13 cellular contexts compared by ENCODE assay signal in genomic region chr1:173332026-173332425, GRCh38.
DNase-seq lines count a peak whose midpoint lies in the region; TF ChIP-seq lines count a peak whose summit lies in the region.
"Had no signal": no experiment of that assay in that cellular context is flagged by ENCODE, and none has a peak within 500 bp of the region (broad histone marks: within the 10 kb centered on the region; RNA-seq: fewer than 3 reads in every experiment).

No MANE protein-coding gene starts in this region.

- H4K20me1 ChIP-seq in OCI-LY7 (ENCODE audit: insufficient read depth, low read length): no peaks in the 10 kb centered on the region
- no peaks in the 10 kb centered on the region for H4K20me1 ChIP-seq in fibroblast of lung (ENCODE audit: control insufficient read depth, extremely low read depth, insufficient read depth, low read length)
- no peaks in the 10 kb centered on the region for H4K20me1 ChIP-seq in mammary epithelial cell (ENCODE audit: insufficient read depth, low read length)

- no peaks in the 10 kb centered on the region for H3K36me3 Mint-ChIP-seq in activated CD4-positive, alpha-beta T cell treated with anti-CD3 and anti-CD28 coated beads, Interleukin-2, amount 10 ng/mL, durations not matched to agents 24 days and 14 days (ENCODE audit: low read depth)

- peak overlapping the region; percentile 22 for H3K27ac ChIP-seq in OCI-LY7 (ENCODE audit: low read depth, low read length, poor library complexity, severe bottlenecking)
- H3K27ac ChIP-seq in fibroblast of lung (ENCODE audit: insufficient read depth, low read length): no peak overlapping the region
- peak overlapping the region; percentile 42 for H3K27ac ChIP-seq in rectal smooth muscle tissue (ENCODE audit: low read depth, low read length)
- H3K27ac ChIP-seq in mammary epithelial cell (ENCODE audit: insufficient read depth, low read depth, low read length): no peak overlapping the region
- H3K27ac ChIP-seq: uterus had no signal

- H2AFZ ChIP-seq in OCI-LY7 (ENCODE audit: low read length): peak overlapping the region; percentile 93; the same call in 1 of the 2 replicates
- peak overlapping the region; percentile 43 for H2AFZ ChIP-seq in fibroblast of lung (ENCODE audit: low read length)
- H2AFZ ChIP-seq in mammary epithelial cell (ENCODE audit: low read depth, low read length): no peak overlapping the region

- POLR2A ChIA-PET in OCI-LY7 (lab: Charles Lee): interaction anchor here (0.7 kb wide), 2 partner anchors 56 to 117 kb away, joined by 3 to 4 read pairs; no protein-coding TSS in a partner anchor

- H3K9me2 ChIP-seq in OCI-LY7 (ENCODE audit: insufficient read depth, low read length): no peaks in the 10 kb centered on the region

- H3K4me3 Mint-ChIP-seq in activated CD4-positive, alpha-beta T cell treated with anti-CD3 and anti-CD28 coated beads, Interleukin-2, amount 10 ng/mL, durations not matched to agents 24 days and 14 days: no peak overlapping the region
- H3K4me3 Mint-ChIP-seq: activated CD4-positive, alpha-beta T cell treated with anti-CD3 and anti-CD28 coated beads for 36 hours had no signal

- no peaks in the 10 kb centered on the region for H3K27me3 Mint-ChIP-seq in activated CD4-positive, alpha-beta T cell treated with anti-CD3 and anti-CD28 coated beads, Interleukin-2, amount 10 ng/mL, durations not matched to agents 24 days and 14 days
- H3K27me3 Mint-ChIP-seq: activated CD4-positive, alpha-beta T cell treated with anti-CD3 and anti-CD28 coated beads for 36 hours had no signal

- in situ Hi-C loops in mammary epithelial cell (cut with MboI; ENCODE audit: low sequenced_read_pairs in 2 of 2): no loop called here

- H3K4me1 Mint-ChIP-seq in activated CD4-positive, alpha-beta T cell treated with anti-CD3 and anti-CD28 coated beads, Interleukin-2, amount 10 ng/mL, durations not matched to agents 24 days and 14 days: peaks cover 19% of the 10 kb centered on the region

- WGBS in mammary epithelial cell (ENCODE audit: low coverage, missing lambda C conversion rate): 94% methylated on average over 2 of the region's 2 CpGs

- H3K4me2 ChIP-seq in OCI-LY7 (ENCODE audit: low read length) (0 out of 2 replicates have a peak overlapping the region, but pooled peaks have one; percentile 46), fibroblast of lung (ENCODE audit: extremely low read depth, insufficient read depth, low read length) (no peak overlapping the region), mammary epithelial cell (ENCODE audit: insufficient read depth, low read depth, low read length) (no peak overlapping the region)

- H3K4me3 ChIP-seq in OCI-LY7 (ENCODE audit: low read depth, low read length, poor library complexity, severe bottlenecking) (no peak overlapping the region), fibroblast of lung (replicated peaks in 1 of 4; ENCODE audit: control extremely low read depth in 1 of 4, insufficient read depth in 1 of 4, low read depth in 3 of 4, low read length in 4 of 4) (no peak overlapping the region), rectal smooth muscle tissue (ENCODE audit: low read length) (no peak overlapping the region), mammary epithelial cell (replicated peaks in 1 of 3; ENCODE audit: insufficient read depth in 1 of 3, low read depth in 2 of 3, low read length in 3 of 3) (no peak overlapping the region)
- H3K4me3 ChIP-seq: uterus had no signal

- no peaks in the 10 kb centered on the region for H3K36me3 ChIP-seq in OCI-LY7 (ENCODE audit: insufficient read depth, low read length)
- no peaks in the 10 kb centered on the region for H3K36me3 ChIP-seq in fibroblast of lung (ENCODE audit: control insufficient read depth, insufficient read depth, low read length)
- H3K36me3 ChIP-seq in rectal smooth muscle tissue (ENCODE audit: control insufficient read depth, insufficient read depth, low read length): no peaks in the 10 kb centered on the region
- no peaks in the 10 kb centered on the region for H3K36me3 ChIP-seq in mammary epithelial cell (ENCODE audit: insufficient read depth, low read length)
- H3K36me3 ChIP-seq: uterus had no signal

- H3K27me3 ChIP-seq in fibroblast of lung (ENCODE audit: control insufficient read depth, insufficient read depth, low read length) (no peaks in the 10 kb centered on the region), rectal smooth muscle tissue (ENCODE audit: control insufficient read depth, insufficient read depth, low read length) (no peaks in the 10 kb centered on the region), mammary epithelial cell (ENCODE audit: insufficient read depth, low read length) (no peaks in the 10 kb centered on the region)
- H3K27me3 ChIP-seq: uterus had no signal

- no TSS peak for BruUV-seq in OCI-LY7 (replicated peaks; lab: Mats Ljungman, UMichigan)
- no TSS peak for BruUV-seq in mammary epithelial cell (replicated peaks; lab: Mats Ljungman, UMichigan)

- dilution Hi-C loops in mammary epithelial cell (cut with HindIII; ENCODE audit: low sequenced_read_pairs): no loop called here

- TF ChIP-seq CTCF in OCI-LY7 (conservative IDR thresholded peaks at IDR 0.05; ENCODE audit: low read length) (no peak), fibroblast of lung (conservative IDR thresholded peaks at IDR 0.05 in 1 of 2, IDR thresholded peaks at IDR 0.05 in 1 of 2; ENCODE audit: low read depth in 1 of 2, low read length in 2 of 2) (no peak), mammary epithelial cell (conservative IDR thresholded peaks at IDR 0.05 in 1 of 2, IDR thresholded peaks at IDR 0.05 in 1 of 2; ENCODE audit: extremely low read depth in 1 of 2, insufficient read depth in 1 of 2, low read depth in 1 of 2, low read length in 2 of 2) (no peak)

- peak; percentile 70 for DNase-seq in Daoy (ENCODE audit: low read depth)
- no peak for DNase-seq in OCI-LY7 (ENCODE audit: low spot score)
- DNase-seq in fibroblast of lung (ENCODE audit: low read depth in 2 of 2): peak; percentile 73 to 85
- no peak for DNase-seq in DMS 273 treated with DMSO at 0.1 percent for 48 hours (lab: John Stamatoyannopoulos, UW)
- no peak for DNase-seq in NCI-H1092 (lab: John Stamatoyannopoulos, UW)
- no peak for DNase-seq in activated CD4-positive, alpha-beta T cell treated with anti-CD3 and anti-CD28 coated beads, Interleukin-2, amount 10 ng/mL, durations not matched to agents 24 days and 14 days
- DNase-seq in mammary epithelial cell: no peak
- DNase-seq: activated CD4-positive, alpha-beta T cell treated with anti-CD3 and anti-CD28 coated beads for 36 hours; activated gamma-delta T cell; DMS79 treated with DMSO at 0.1 percent for 48 hours; NCI-H2029 had no signal

- H3K9me3 ChIP-seq in OCI-LY7 (ENCODE audit: low read length) (no peaks in the 10 kb centered on the region), fibroblast of lung (ENCODE audit: control insufficient read depth, insufficient read depth, low read depth, low read length) (no peaks in the 10 kb centered on the region), mammary epithelial cell (replicated peaks; ENCODE audit: insufficient read depth, low read length) (no peaks in the 10 kb centered on the region)
- H3K9me3 ChIP-seq: uterus had no signal

- no peak overlapping the region for H3K9ac ChIP-seq in fibroblast of lung (ENCODE audit: insufficient read depth, low read length)
- no peak overlapping the region for H3K9ac ChIP-seq in rectal smooth muscle tissue (ENCODE audit: low read length)
- no peak overlapping the region for H3K9ac ChIP-seq in mammary epithelial cell (ENCODE audit: insufficient read depth, low read length)

- H3K9me3 Mint-ChIP-seq in activated CD4-positive, alpha-beta T cell treated with anti-CD3 and anti-CD28 coated beads, Interleukin-2, amount 10 ng/mL, durations not matched to agents 24 days and 14 days: no peaks in the 10 kb centered on the region

- H3K4me1 ChIP-seq in OCI-LY7 (ENCODE audit: insufficient read depth, low read length, poor library complexity, severe bottlenecking) (peaks cover 36% of the 10 kb centered on the region), fibroblast of lung (ENCODE audit: control insufficient read depth, extremely low read depth, insufficient read depth, low read length) (peaks cover 9% of the 10 kb centered on the region), rectal smooth muscle tissue (ENCODE audit: control insufficient read depth, insufficient read depth, low read length) (no peaks in the 10 kb centered on the region), mammary epithelial cell (ENCODE audit: insufficient read depth, low read length) (peaks cover 8% of the 10 kb centered on the region)

- CTCF ChIA-PET in OCI-LY7 (lab: Charles Lee; ENCODE audit: unreplicated experiment) (interaction anchor here (0.6 kb wide), 1 partner anchor 435 kb away, joined by 3 read pairs; no protein-coding TSS in a partner anchor), mammary epithelial cell (lab: Charles Lee; ENCODE audit: low non-redundant PET) (no interaction called here)

- H3K79me2 ChIP-seq in OCI-LY7 (ENCODE audit: insufficient read depth, low read depth, low read length) (no peaks in the 10 kb centered on the region), fibroblast of lung (ENCODE audit: control insufficient read depth, insufficient read depth, low read length) (no peaks in the 10 kb centered on the region), mammary epithelial cell (ENCODE audit: insufficient read depth, low read length) (no peaks in the 10 kb centered on the region)

- intact Hi-C loops in OCI-LY7 (cut with micrococcal nuclease; ENCODE audit: unreplicated experiment): no loop called here
- intact Hi-C loops in activated CD4-positive, alpha-beta T cell treated with anti-CD3 and anti-CD28 coated beads, Interleukin-2, amount 10 ng/mL, durations not matched to agents 24 days and 14 days (cut with micrococcal nuclease): no loop called here
- intact Hi-C loops in mammary epithelial cell (cut with micrococcal nuclease): no loop called here

- no peak overlapping the region for H3K27ac Mint-ChIP-seq in activated CD4-positive, alpha-beta T cell treated with anti-CD3 and anti-CD28 coated beads, Interleukin-2, amount 10 ng/mL, durations not matched to agents 24 days and 14 days
- H3K27ac Mint-ChIP-seq: activated CD4-positive, alpha-beta T cell treated with anti-CD3 and anti-CD28 coated beads for 36 hours had no signal

Comparison
In these comparisons a context has a peak if more than half of its experiments do, and no peak if none do; other contexts are left out.
1. DNase-seq: peak in Daoy (single experiment) and fibroblast of lung (2 of 2); none in OCI-LY7 (single experiment), DMS 273 treated with DMSO at 0.1 percent for 48 hours (single experiment), NCI-H1092 (single experiment), activated CD4-positive, alpha-beta T cell treated with anti-CD3 and anti-CD28 coated beads, Interleukin-2, amount 10 ng/mL, durations not matched to agents 24 days and 14 days (single experiment) and mammary epithelial cell (single experiment).
2. H3K27ac ChIP-seq: peak in OCI-LY7 (single experiment) and rectal smooth muscle tissue (single experiment); none in fibroblast of lung (single experiment) and mammary epithelial cell (single experiment).